In the genomic region with DNA sequence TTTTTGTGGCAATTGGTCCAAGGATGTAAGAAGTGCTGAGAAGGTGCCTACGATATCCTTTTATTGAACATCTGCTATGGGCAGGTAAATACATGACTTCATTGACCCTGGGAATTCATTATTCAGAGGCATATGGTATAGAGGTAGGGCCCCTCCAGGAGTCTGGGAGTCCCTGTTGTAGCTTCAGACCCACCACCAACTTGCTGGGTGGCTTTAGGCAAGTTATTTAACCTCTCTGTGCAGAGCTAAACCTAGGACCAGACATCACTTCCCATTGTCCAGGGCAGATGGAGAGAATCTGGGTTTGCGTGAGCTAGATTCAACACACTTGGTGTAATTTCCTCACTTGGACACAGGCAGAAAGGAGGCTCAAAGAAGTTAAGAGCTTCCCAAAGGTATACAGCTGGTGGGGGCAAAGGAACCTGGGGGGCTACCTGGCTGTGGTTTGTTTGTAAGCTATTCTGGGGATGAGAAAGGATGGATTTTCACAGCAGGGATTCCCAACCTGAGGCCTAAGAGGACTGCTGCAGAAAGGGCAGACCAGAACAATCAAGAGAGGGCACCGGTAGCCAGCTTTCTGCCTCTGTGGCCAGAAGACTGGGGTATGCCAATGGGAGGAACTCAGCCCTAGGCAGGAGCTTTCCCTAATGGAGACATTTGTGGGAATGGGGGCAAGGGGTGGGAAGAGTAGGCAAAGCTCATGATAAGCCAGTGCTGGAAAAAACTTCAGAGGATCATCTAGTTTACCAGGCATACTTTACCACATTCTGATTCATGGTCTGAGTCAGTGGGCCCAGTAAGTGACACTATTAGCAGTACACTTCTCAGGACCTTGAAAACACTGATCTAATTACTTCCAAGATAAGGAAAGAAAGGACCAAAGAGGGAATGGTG, we compare ENCODE assay signal across 10 cellular contexts.
DNase-seq lines count a peak whose midpoint lies in the region; ATAC-seq and TF ChIP-seq lines count a peak whose summit lies in the region.
"Had no signal": no experiment of that assay in that cellular context is flagged by ENCODE, and none has a peak within 500 bp of the region (broad histone marks: within the 10 kb centered on the region; RNA-seq: fewer than 3 reads in every experiment).

No MANE protein-coding gene starts in this region.

- no peaks in the 10 kb centered on the region for H3K9me3 ChIP-seq in CD8-positive, alpha-beta T cell (ENCODE audit: low read length)

- no peak overlapping the region for H3K4me3 Mint-ChIP-seq in CD8-positive, alpha-beta T cell
- H3K4me3 Mint-ChIP-seq in activated CD4-positive, alpha-beta memory T cell treated with anti-CD3 and anti-CD28 coated beads for 36 hours = no peak overlapping the region

- H3K4me1 ChIP-seq in CD8-positive, alpha-beta T cell (ENCODE audit: insufficient read depth, low read length) = no peaks in the 10 kb centered on the region

- DNase-seq in AG08396 (ENCODE audit: low spot score) (peak; percentile 66), NCI-H226 (peak; percentile 69), cardiac fibroblast (ENCODE audit: low read depth in 2 of 2) (peak; percentile 44 to 59), left lobe of liver (ENCODE audit: low spot score) (peak; percentile 16)
- no peak for DNase-seq in CD8-positive, alpha-beta T cell
- no peak for DNase-seq in activated CD4-positive, alpha-beta memory T cell treated with anti-CD3 and anti-CD28 coated beads for 36 hours
- DNase-seq: AML-193, amygdala had no signal

- no peaks in the 10 kb centered on the region for H3K4me1 Mint-ChIP-seq in CD8-positive, alpha-beta T cell (ENCODE audit: low read depth)
- H3K4me1 Mint-ChIP-seq in activated CD4-positive, alpha-beta memory T cell treated with anti-CD3 and anti-CD28 coated beads for 36 hours (ENCODE audit: low read depth) = no peaks in the 10 kb centered on the region

- no peaks in the 10 kb centered on the region for H3K36me3 ChIP-seq in CD8-positive, alpha-beta T cell (ENCODE audit: insufficient read depth, low read length)

- H3K27ac Mint-ChIP-seq in CD8-positive, alpha-beta T cell = no peak overlapping the region
- H3K27ac Mint-ChIP-seq in activated CD4-positive, alpha-beta memory T cell treated with anti-CD3 and anti-CD28 coated beads for 36 hours = no peak overlapping the region

- CTCF ChIA-PET in CD8-positive, alpha-beta T cell (lab: Charles Lee) = interaction anchor here (0.9 kb wide), 1 partner anchor 263 kb away, joined by 3 read pairs; no protein-coding TSS in a partner anchor
- CTCF ChIA-PET in activated CD4-positive, alpha-beta memory T cell treated with anti-CD3 and anti-CD28 coated beads for 36 hours (lab: Charles Lee) = interaction anchor here (2.0 kb wide), 1 partner anchor 412 kb away, joined by 16 read pairs; no protein-coding TSS in a partner anchor

- H3K9me3 Mint-ChIP-seq in CD8-positive, alpha-beta T cell = no peaks in the 10 kb centered on the region
- no peaks in the 10 kb centered on the region for H3K9me3 Mint-ChIP-seq in activated CD4-positive, alpha-beta memory T cell treated with anti-CD3 and anti-CD28 coated beads for 36 hours

- H3K27ac ChIP-seq in CD8-positive, alpha-beta T cell (ENCODE audit: low read depth, low read length) = no peak overlapping the region

- POLR2A ChIA-PET in CD8-positive, alpha-beta T cell (lab: Charles Lee) = interaction anchor here (0.5 to 0.6 kb wide), 2 partner anchors 238 to 497 kb away, joined by 3 read pairs; no protein-coding TSS in a partner anchor
- POLR2A ChIA-PET in activated CD4-positive, alpha-beta memory T cell treated with anti-CD3 and anti-CD28 coated beads for 36 hours (lab: Charles Lee) = no interaction called here

- no peak for TF ChIP-seq CTCF in cardiac fibroblast (IDR thresholded peaks at IDR 0.05; ENCODE audit: low read depth, low read length)
- no peak for TF ChIP-seq CTCF in CD8-positive, alpha-beta T cell (IDR thresholded peaks at IDR 0.05)

- H3K27me3 ChIP-seq in CD8-positive, alpha-beta T cell (ENCODE audit: insufficient read depth, low read length) = no peaks in the 10 kb centered on the region

- no peaks in the 10 kb centered on the region for H3K36me3 Mint-ChIP-seq in CD8-positive, alpha-beta T cell
- H3K36me3 Mint-ChIP-seq in activated CD4-positive, alpha-beta memory T cell treated with anti-CD3 and anti-CD28 coated beads for 36 hours = no peaks in the 10 kb centered on the region

- ATAC-seq in left lobe of liver (no peak), HG03139 (IDR thresholded peaks at IDR 0.05; ENCODE audit: unreplicated experiment) (no peak), GM19324 (IDR thresholded peaks at IDR 0.05; ENCODE audit: low FRiP score, unreplicated experiment) (no peak)
- ATAC-seq in CD8-positive, alpha-beta T cell = no peak

- H3K27me3 Mint-ChIP-seq in CD8-positive, alpha-beta T cell (ENCODE audit: low read depth) = no peaks in the 10 kb centered on the region
- no peaks in the 10 kb centered on the region for H3K27me3 Mint-ChIP-seq in activated CD4-positive, alpha-beta memory T cell treated with anti-CD3 and anti-CD28 coated beads for 36 hours

- intact Hi-C loops in CD8-positive, alpha-beta T cell (cut with DNase I, micrococcal nuclease) = no loop called here
- intact Hi-C loops in activated CD4-positive, alpha-beta memory T cell treated with anti-CD3 and anti-CD28 coated beads for 36 hours (cut with micrococcal nuclease) = no loop called here

- no peak overlapping the region for H3K4me3 ChIP-seq in cardiac fibroblast (replicated peaks in 1 of 2; ENCODE audit: low read depth in 2 of 2, low read length in 2 of 2)
- no peak overlapping the region for H3K4me3 ChIP-seq in CD8-positive, alpha-beta T cell (ENCODE audit: low read depth, low read length)

Comparison
In these comparisons a context has a peak if more than half of its experiments do, and no peak if none do; other contexts are left out.
1. DNase-seq: peak in AG08396 (single experiment), NCI-H226 (single experiment), cardiac fibroblast (2 of 2) and left lobe of liver (single experiment); none in CD8-positive, alpha-beta T cell (0 of 7) and activated CD4-positive, alpha-beta memory T cell treated with anti-CD3 and anti-CD28 coated beads for 36 hours (single experiment).